Comparison of ENCODE assay signal across 16 cellular contexts in genomic region chr17:75546181-75546580, GRCh38. TPM values are rescaled to one million over a fixed set of nuclear protein-coding genes. Genes with fewer than 3 reads are reported as not detected.
DNase-seq lines count a peak whose midpoint lies in the region; ATAC-seq and TF ChIP-seq lines count a peak whose summit lies in the region.
"Had no signal": no experiment of that assay in that cellular context is flagged by ENCODE, and none has a peak within 500 bp of the region (broad histone marks: within the 10 kb centered on the region; RNA-seq: fewer than 3 reads in every experiment).

No MANE protein-coding gene starts in this region.

- peak; percentile 19 for ATAC-seq in left ventricle myocardium superior
- ATAC-seq in right cardiac atrium, result no peak
- ATAC-seq: HCT116 had no signal

- H3K27me3 ChIP-seq in right cardiac atrium (ENCODE audit: control insufficient read depth, insufficient read depth) (no peaks in the 10 kb centered on the region), colonic mucosa (no peaks in the 10 kb centered on the region), neuronal stem cell (ENCODE audit: control insufficient read depth in 3 of 3, insufficient read depth in 3 of 3, low read depth in 1 of 3, low read length in 3 of 3) (peaks cover 0 to 64% (median 0%) of the 10 kb centered on the region in 3 experiments), dorsolateral prefrontal cortex (no peaks in the 10 kb centered on the region)
- H3K27me3 ChIP-seq: BLaER1 treated with 17β-estradiol and CSF1 and Interleukin-3, amounts not matched to agents 10 nM and 100 nM had no signal

- no peaks in the 10 kb centered on the region for H3K36me3 ChIP-seq in colonic mucosa
- no peaks in the 10 kb centered on the region for H3K36me3 ChIP-seq in neuronal stem cell (replicated peaks in 1 of 2; ENCODE audit: control insufficient read depth in 2 of 2, insufficient read depth in 2 of 2, low read length in 2 of 2)

- peak overlapping the region; percentile 17 for H3K23ac ChIP-seq in neuronal stem cell (ENCODE audit: low read depth, low read length, poor library complexity)

- no peak overlapping the region for H3K18ac ChIP-seq in neuronal stem cell (ENCODE audit: low read length)

- no peak overlapping the region for H3K4ac ChIP-seq in neuronal stem cell (ENCODE audit: low read length)

- H4K91ac ChIP-seq in neuronal stem cell (ENCODE audit: low read depth, low read length, poor library complexity), result no peak overlapping the region

- H3K27ac ChIP-seq in right cardiac atrium (ENCODE audit: low read length) (no peak overlapping the region), colonic mucosa (peak overlapping the region; percentile 27), neuronal stem cell (replicated peaks; ENCODE audit: low read length) (no peak overlapping the region), dorsolateral prefrontal cortex (no peak overlapping the region)

- H3K4me3 ChIP-seq in right cardiac atrium (ENCODE audit: low read length) (no peak overlapping the region), colonic mucosa (no peak overlapping the region), neuronal stem cell (ENCODE audit: low read length in 2 of 2) (no peak overlapping the region), dorsolateral prefrontal cortex (no peak overlapping the region)
- H3K4me3 ChIP-seq: BLaER1 treated with 17β-estradiol and CSF1 and Interleukin-3, amounts not matched to agents 10 nM and 100 nM had no signal

- no peak overlapping the region for H3K14ac ChIP-seq in neuronal stem cell (ENCODE audit: low read length)

- peak overlapping the region in 1 of 2 donors; percentile 43 for H3K9ac ChIP-seq in colonic mucosa (ENCODE audit: low read depth in 2 of 2, low read length in 2 of 2)
- no peak overlapping the region for H3K9ac ChIP-seq in neuronal stem cell (ENCODE audit: low read depth, low read length, poor library complexity)

- no peak for TF ChIP-seq CTCF in colonic mucosa (IDR thresholded peaks at IDR 0.05)
- TF ChIP-seq CTCF in dorsolateral prefrontal cortex (IDR thresholded peaks at IDR 0.05 in 54 of 56, conservative IDR thresholded peaks at IDR 0.05 in 2 of 56; ENCODE audit: low read depth in 1 of 56, partially characterized antibody in 56 of 56), result no peak

- 79% methylated on average over 13 of the region's 13 CpGs for WGBS in right cardiac atrium
- no CpG with 5 or more reads among the region's 13 CpGs for WGBS in neuronal stem cell (ENCODE audit: extremely low coverage in 2 of 2, insufficient read length in 2 of 2, insufficient replicate concordance in 1 of 2), 2 donors

- no peaks in the 10 kb centered on the region for H3K9me3 ChIP-seq in right cardiac atrium (ENCODE audit: control insufficient read depth, low read length)
- no peaks in the 10 kb centered on the region for H3K9me3 ChIP-seq in colonic mucosa
- no peaks in the 10 kb centered on the region for H3K9me3 ChIP-seq in neuronal stem cell (replicated peaks in 1 of 2; ENCODE audit: control insufficient read depth in 2 of 2, insufficient read depth in 1 of 2, low read depth in 1 of 2, low read length in 2 of 2)
- H3K9me3 ChIP-seq: BLaER1 treated with 17β-estradiol and CSF1 and Interleukin-3, amounts not matched to agents 10 nM and 100 nM; Caco-2 had no signal

- H2BK5ac ChIP-seq in neuronal stem cell (ENCODE audit: low read length), result no peak overlapping the region

- no peaks in the 10 kb centered on the region for H3K4me1 ChIP-seq in right cardiac atrium (ENCODE audit: control insufficient read depth, insufficient read depth, low read length)
- peaks cover 15% of the 10 kb centered on the region for H3K4me1 ChIP-seq in colonic mucosa
- peaks cover 5 to 27% of the 10 kb centered on the region in 2 donors for H3K4me1 ChIP-seq in neuronal stem cell (ENCODE audit: control insufficient read depth in 2 of 2, insufficient read depth in 1 of 2, low read depth in 1 of 2, low read length in 2 of 2)

- DNase-seq in left ventricle myocardium superior, result no peak
- no peak for DNase-seq in right cardiac atrium
- DNase-seq in colonic mucosa, result no peak
- DNase-seq in neuronal stem cell (ENCODE audit: low spot score), result no peak
- no peak for DNase-seq in dorsolateral prefrontal cortex
- DNase-seq in COLO668 (lab: John Stamatoyannopoulos, UW; ENCODE audit: unreplicated experiment), result no peak
- no peak for DNase-seq in activated gamma-delta T cell (lab: John Stamatoyannopoulos, UW)
- DNase-seq: Caco-2; CD4-positive, CD25-positive, alpha-beta regulatory T cell; CD8-positive, alpha-beta memory T cell; GOT3; H7; HFFc6 had no signal

- no peak overlapping the region for H2AK5ac ChIP-seq in neuronal stem cell (ENCODE audit: low read depth, low read length)

- no peak overlapping the region for H4K8ac ChIP-seq in neuronal stem cell (ENCODE audit: low read depth, low read length)

- H2BK12ac ChIP-seq in neuronal stem cell (ENCODE audit: low read length), result no peak overlapping the region

- H3K79me1 ChIP-seq in neuronal stem cell (ENCODE audit: low read depth, low read length), result peaks cover 2% of the 10 kb centered on the region

- no peak overlapping the region for H2AFZ ChIP-seq in neuronal stem cell (ENCODE audit: low read length)

- intact Hi-C loops in left ventricle myocardium superior (cut with micrococcal nuclease), result no loop called here
- intact Hi-C loops in right cardiac atrium (cut with DNase I), result no loop called here
- intact Hi-C loops in colonic mucosa (cut with DNase I), result no loop called here
- intact Hi-C loops in dorsolateral prefrontal cortex (cut with DNase I), result no loop called here

- no peak overlapping the region for H2BK120ac ChIP-seq in neuronal stem cell (ENCODE audit: low read depth, low read length)

- H3K4me2 ChIP-seq in neuronal stem cell (ENCODE audit: insufficient read depth, low read length, poor library complexity, severe bottlenecking), result no peak overlapping the region
- H3K4me2 ChIP-seq: BLaER1 treated with 17β-estradiol and CSF1 and Interleukin-3, amounts not matched to agents 10 nM and 100 nM had no signal

- H2BK15ac ChIP-seq in neuronal stem cell (ENCODE audit: low read length), result no peak overlapping the region

RNA-seq across cellular contexts. Expression of gene LLGL2, which starts 20.7 kb away (rescaled TPM):
- total RNA-seq in left ventricle myocardium superior (5.1 TPM), right cardiac atrium (10 to 100 TPM in 1 of 4 donors, 1 to 10 TPM in 3; 5.7 to 10.4 (median 7.6) TPM), colonic mucosa (100 to 1,000 TPM; 401 to 497 TPM), dorsolateral prefrontal cortex (10 to 100 TPM in 65 of 120 experiments, 1 to 10 TPM in 55; 3.2 to 31.5 (median 10.6) TPM)
- 8.6 TPM for polyA plus RNA-seq in right cardiac atrium
- polyA plus RNA-seq in neuronal stem cell (2013, experiment 1 of 2), result 25.2 TPM
- polyA plus RNA-seq in neuronal stem cell (2013, experiment 2 of 2), result 26.4 TPM

RNA-seq across cellular contexts. Expression of gene TSEN54, which starts 29.9 kb away (rescaled TPM):
- 8.3 TPM for total RNA-seq in left ventricle myocardium superior
- 1 to 10 TPM; 5.9 to 7.1 (median 6.8) TPM for total RNA-seq in right cardiac atrium
- polyA plus RNA-seq in right cardiac atrium, result 9.6 TPM
- 10 to 100 TPM; 29.7 to 50.7 TPM for total RNA-seq in colonic mucosa
- 21.2 TPM for polyA plus RNA-seq in neuronal stem cell (2013, experiment 1 of 2)
- 24.0 TPM for polyA plus RNA-seq in neuronal stem cell (2013, experiment 2 of 2)
- 10 to 100 TPM; 14.4 to 45.4 (median 27.2) TPM for total RNA-seq in dorsolateral prefrontal cortex

RNA-seq across cellular contexts. Expression of gene CASKIN2, which starts 30.8 kb away (rescaled TPM):
- total RNA-seq in left ventricle myocardium superior (36.6 TPM), right cardiac atrium (10 to 100 TPM; 38.0 to 50.4 (median 46.4) TPM), colonic mucosa (10 to 100 TPM; 26.5 to 28.6 TPM), dorsolateral prefrontal cortex (10 to 100 TPM; 23.3 to 80.3 (median 41.6) TPM)
- 25.9 TPM for polyA plus RNA-seq in right cardiac atrium
- 7.5 TPM for polyA plus RNA-seq in neuronal stem cell (2013, experiment 1 of 2)
- polyA plus RNA-seq in neuronal stem cell (2013, experiment 2 of 2), result 7.9 TPM
- polyA plus RNA-seq: IgD-negative memory B cell had no signal

RNA-seq across cellular contexts. Expression of gene MYO15B, which starts 41.4 kb away (rescaled TPM):
- total RNA-seq in left ventricle myocardium superior, result 48.2 TPM
- 100 to 1,000 TPM in 1 of 4 donors, 10 to 100 TPM in 3; 75.8 to 131 (median 93.4) TPM for total RNA-seq in right cardiac atrium
- polyA plus RNA-seq in right cardiac atrium, result 70.9 TPM
- 100 to 1,000 TPM; 210 to 462 TPM for total RNA-seq in colonic mucosa
- polyA plus RNA-seq in neuronal stem cell (2013, experiment 1 of 2), result 8.5 TPM
- polyA plus RNA-seq in neuronal stem cell (2013, experiment 2 of 2), result 8.9 TPM
- total RNA-seq in dorsolateral prefrontal cortex, result 100 to 1,000 TPM in 71 of 120 experiments, 10 to 100 TPM in 49; 51.8 to 266 (median 108) TPM

Comparison
In these comparisons a context has a peak if more than half of its experiments do, and no peak if none do; other contexts are left out.
1. RNA of gene LLGL2, which starts 20.7 kb away (total RNA-seq): 401 to 497 TPM in colonic mucosa; 3.2 to 31.5 TPM in dorsolateral prefrontal cortex, 5.7 to 10.4 TPM in right cardiac atrium and 5.1 TPM in left ventricle myocardium superior (single experiment); every median in the first group is over 10 times any median in the second.